In the genomic region with DNA sequence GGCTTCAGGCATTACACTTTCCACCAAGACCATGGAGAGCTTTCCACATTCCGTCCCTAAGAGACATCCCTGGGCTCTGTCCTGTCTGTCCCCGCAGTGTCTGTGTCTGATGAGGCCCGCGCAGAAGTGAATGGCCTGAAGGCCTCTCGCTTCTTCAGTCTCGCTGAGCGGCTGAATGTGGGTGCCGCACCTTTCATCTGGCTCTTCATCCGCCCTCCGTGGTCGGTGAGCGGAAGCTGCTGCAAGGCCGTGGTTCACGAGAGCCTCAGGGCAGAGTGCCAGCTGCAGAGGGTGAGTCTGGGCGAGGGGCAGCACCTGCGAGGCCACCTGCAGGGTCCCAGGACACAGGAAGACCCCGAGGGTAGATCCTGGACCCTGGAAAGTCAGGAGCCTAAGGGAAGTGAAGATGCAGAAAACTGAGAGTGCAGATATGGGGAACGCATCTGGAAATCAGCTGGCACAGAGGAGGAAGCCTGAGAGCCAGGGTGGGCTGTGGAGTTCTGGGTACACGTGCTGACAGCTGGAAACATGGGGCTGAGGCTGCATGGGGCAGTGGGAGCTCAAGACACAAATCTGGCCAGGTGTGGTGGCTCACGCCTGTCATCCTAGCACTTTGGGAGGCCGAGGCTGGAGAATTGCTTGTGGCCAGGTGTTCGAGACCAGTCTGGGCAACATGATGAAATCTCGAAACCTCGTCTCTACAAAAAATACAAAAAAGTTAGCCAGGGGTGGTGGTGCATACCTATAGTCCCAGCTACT, we compare ENCODE assay signal across 22 cellular contexts. TPM values are rescaled to one million over a fixed set of nuclear protein-coding genes. Genes with fewer than 3 reads are reported as not detected.
A peak's percentile ranks its signal among the peaks of the same experiment; 100 is the strongest.
DNase-seq lines count a peak whose midpoint lies in the region; ATAC-seq and TF ChIP-seq lines count a peak whose summit lies in the region.
"Had no signal": no experiment of that assay in that cellular context is flagged by ENCODE, and none has a peak within 500 bp of the region (broad histone marks: within the 10 kb centered on the region; RNA-seq: fewer than 3 reads in every experiment).

No MANE protein-coding gene starts in this region.

- TF ChIP-seq CTCF in osteoblast (IDR thresholded peaks at IDR 0.05; ENCODE audit: extremely low read depth, low read depth, low read length), result no peak
- TF ChIP-seq CTCF in foreskin fibroblast (IDR thresholded peaks at IDR 0.05; ENCODE audit: low read depth, low read length), result no peak

- H3K4me2 ChIP-seq in osteoblast (ENCODE audit: insufficient read depth, low read length), result no peak overlapping the region

- no peaks in the 10 kb centered on the region for H3K4me1 ChIP-seq in osteoblast (ENCODE audit: insufficient read depth, low read length)
- H3K4me1 ChIP-seq: Peyer's patch, SJSA1 had no signal

- peaks cover 66% of the 10 kb centered on the region for H3K36me3 Mint-ChIP-seq in activated naive CD4-positive, alpha-beta T cell treated with anti-CD3 and anti-CD28 coated beads, Interleukin-2, amount 10 ng/mL, durations not matched to agents 7 days and 5 days

- peaks cover 43% of the 10 kb centered on the region for H3K4me1 Mint-ChIP-seq in activated naive CD4-positive, alpha-beta T cell treated with anti-CD3 and anti-CD28 coated beads, Interleukin-2, amount 10 ng/mL, durations not matched to agents 7 days and 5 days
- H3K4me1 Mint-ChIP-seq: CD14-positive monocyte had no signal

- H3K36me3 ChIP-seq in osteoblast (ENCODE audit: insufficient read depth, low read length), result peaks cover 53% of the 10 kb centered on the region

- no peaks in the 10 kb centered on the region for H3K27me3 Mint-ChIP-seq in activated naive CD4-positive, alpha-beta T cell treated with anti-CD3 and anti-CD28 coated beads, Interleukin-2, amount 10 ng/mL, durations not matched to agents 7 days and 5 days
- H3K27me3 Mint-ChIP-seq: IgD-negative memory B cell had no signal

- peak overlapping the region; percentile 55 for H3K27ac Mint-ChIP-seq in activated naive CD4-positive, alpha-beta T cell treated with anti-CD3 and anti-CD28 coated beads, Interleukin-2, amount 10 ng/mL, durations not matched to agents 7 days and 5 days

- no peaks in the 10 kb centered on the region for H3K27me3 ChIP-seq in osteoblast (ENCODE audit: insufficient read depth, low read length)
- H3K27me3 ChIP-seq: MG63, Peyer's patch, SJSA1 had no signal

- CTCF ChIA-PET in activated naive CD4-positive, alpha-beta T cell treated with anti-CD3 and anti-CD28 coated beads, Interleukin-2, amount 10 ng/mL, durations not matched to agents 7 days and 5 days (lab: Charles Lee), result no interaction called here

- H2AFZ ChIP-seq in osteoblast (ENCODE audit: low read length), result no peak overlapping the region

- H3K79me2 ChIP-seq in osteoblast (ENCODE audit: insufficient read depth, low read length), result peaks cover 16% of the 10 kb centered on the region

- H3K9me3 ChIP-seq in osteoblast (ENCODE audit: low read depth, low read length), result no peaks in the 10 kb centered on the region
- H3K9me3 ChIP-seq: MG63, Peyer's patch, SJSA1 had no signal

- H4K20me1 ChIP-seq in osteoblast (ENCODE audit: insufficient read depth, low read length), result no peaks in the 10 kb centered on the region

- H3K4me3 Mint-ChIP-seq in activated naive CD4-positive, alpha-beta T cell treated with anti-CD3 and anti-CD28 coated beads, Interleukin-2, amount 10 ng/mL, durations not matched to agents 7 days and 5 days, result no peak overlapping the region
- H3K4me3 Mint-ChIP-seq: CD14-positive monocyte had no signal

- intact Hi-C loops in sciatic nerve (cut with DNase I), result no loop called here

- H3K9me3 Mint-ChIP-seq in activated naive CD4-positive, alpha-beta T cell treated with anti-CD3 and anti-CD28 coated beads, Interleukin-2, amount 10 ng/mL, durations not matched to agents 7 days and 5 days, result no peaks in the 10 kb centered on the region
- H3K9me3 Mint-ChIP-seq: CD14-positive monocyte, IgD-negative memory B cell had no signal

- ATAC-seq in sciatic nerve (no peak), GM21529 (IDR thresholded peaks at IDR 0.05; ENCODE audit: unreplicated experiment) (no peak)
- ATAC-seq: Right ventricle myocardium inferior had no signal

- no peak for DNase-seq in activated naive CD4-positive, alpha-beta T cell treated with anti-CD3 and anti-CD28 coated beads, Interleukin-2, amount 10 ng/mL, durations not matched to agents 7 days and 5 days
- no peak for DNase-seq in activated naive CD4-positive, alpha-beta T cell treated with Interleukin-2 at 50 U/mL for 16 hours
- DNase-seq in islet precursor cell (peak; percentile 35), osteoblast (ENCODE audit: insufficient read length, low spot score, missing footprints) (peak; percentile 26), foreskin fibroblast (no peak), sciatic nerve (ENCODE audit: low spot score) (no peak), NCI-H2081 treated with DMSO at 0.1 percent for 48 hours (lab: John Stamatoyannopoulos, UW) (no peak)
- DNase-seq: DMS79, GOT3, HCEC 1CT, Kasumi-1, MG63, NCI-H1417, NCI-H1694 treated with DMSO at 0.1 percent for 48 hours, NCI-H446, NCI-H526, Peyer's patch had no signal

- no peak overlapping the region for H3K4me3 ChIP-seq in osteoblast (ENCODE audit: insufficient read depth, low read length)
- H3K4me3 ChIP-seq in foreskin fibroblast (ENCODE audit: low read depth in 1 of 2, low read length in 2 of 2), result no peak overlapping the region
- H3K4me3 ChIP-seq: MG63, Peyer's patch, SJSA1 had no signal

- no peak overlapping the region for H3K27ac ChIP-seq in osteoblast (ENCODE audit: low read depth, low read length)
- H3K27ac ChIP-seq: Peyer's patch, SJSA1 had no signal

RNA-seq across cellular contexts. Expression of a gene that starts 8.0 kb away (rescaled TPM):
- total RNA-seq in osteoblast (6.9 and 7.4 TPM in 2 replicates), sciatic nerve (1.8 TPM)

RNA-seq across cellular contexts. Expression of a gene that starts 22.7 kb away (rescaled TPM):
- total RNA-seq in osteoblast (3.5 and 5.1 TPM in 2 replicates), sciatic nerve (0.58 TPM)

RNA-seq across cellular contexts. Expression of a gene that starts 33.9 kb away (rescaled TPM):
- total RNA-seq in osteoblast (under 0.01 and 0.36 TPM in 2 replicates), sciatic nerve (0.36 TPM)
- total RNA-seq: Peyer's patch had no signal

RNA-seq across cellular contexts. Expression of a gene that starts 37.7 kb away (rescaled TPM):
- total RNA-seq in osteoblast (15.9 and 16.6 TPM in 2 replicates), sciatic nerve (15.4 TPM)

Comparison
In these comparisons a context has a peak if more than half of its experiments do, and no peak if none do; other contexts are left out.
1. DNase-seq: peak in islet precursor cell (single experiment) and osteoblast (single experiment); none in activated naive CD4-positive, alpha-beta T cell treated with anti-CD3 and anti-CD28 coated beads, Interleukin-2, amount 10 ng/mL, durations not matched to agents 7 days and 5 days (single experiment), activated naive CD4-positive, alpha-beta T cell treated with Interleukin-2 at 50 U/mL for 16 hours (single experiment), foreskin fibroblast (0 of 2), sciatic nerve (single experiment) and NCI-H2081 treated with DMSO at 0.1 percent for 48 hours (single experiment).